In the genomic region with DNA sequence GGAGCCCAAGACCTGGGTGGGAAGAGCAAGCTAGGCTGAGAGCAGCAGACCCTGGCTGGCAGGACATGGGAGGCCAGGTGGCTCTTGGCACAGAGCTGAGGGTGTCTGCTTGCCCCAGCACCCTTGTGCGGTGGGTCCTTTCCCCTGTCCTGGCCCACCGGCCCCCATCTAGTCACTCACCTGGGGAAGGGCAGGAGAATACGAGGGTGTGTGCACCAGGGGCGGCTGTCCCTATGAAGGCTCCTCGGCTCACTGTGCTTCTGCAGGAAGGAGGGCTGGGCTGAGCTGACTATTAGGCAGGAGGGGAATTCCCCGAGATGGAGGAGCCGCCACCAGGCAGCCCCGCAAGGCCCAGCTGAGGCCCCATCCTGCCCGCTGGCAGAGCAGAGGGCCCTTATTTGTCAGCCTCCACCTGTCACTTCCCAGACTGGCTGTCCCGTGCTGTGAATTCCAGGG, we compare ENCODE assay signal across 1 cellular context.
TF ChIP-seq lines count a peak whose summit lies in the region.

No MANE protein-coding gene starts in this region.

TF ChIP-seq in K562, 482 proteins besides CTCF, POLR2A, EP300 and RAD21 (continued from another document):
- TF ChIP-seq PBX2 (CRISPR knock-in tag; IDR thresholded peaks at IDR 0.05; ENCODE audit: low read depth) (no peak), PBX2 (tag; conservative IDR thresholded peaks at IDR 0.05; ENCODE audit: low read depth) (no peak), SMAD3 (CRISPR knock-in tag; conservative IDR thresholded peaks at IDR 0.05) (no peak), STAT5A (IDR thresholded peaks at IDR 0.05; ENCODE audit: borderline replicate concordance, low read length) (no peak), CREB3L1 (IDR thresholded peaks at IDR 0.05; ENCODE audit: borderline replicate concordance, low read depth) (no peak), ZNF780A (CRISPR knock-in tag; IDR thresholded peaks at IDR 0.05) (no peak)
- TF ChIP-seq, protein P1, sequence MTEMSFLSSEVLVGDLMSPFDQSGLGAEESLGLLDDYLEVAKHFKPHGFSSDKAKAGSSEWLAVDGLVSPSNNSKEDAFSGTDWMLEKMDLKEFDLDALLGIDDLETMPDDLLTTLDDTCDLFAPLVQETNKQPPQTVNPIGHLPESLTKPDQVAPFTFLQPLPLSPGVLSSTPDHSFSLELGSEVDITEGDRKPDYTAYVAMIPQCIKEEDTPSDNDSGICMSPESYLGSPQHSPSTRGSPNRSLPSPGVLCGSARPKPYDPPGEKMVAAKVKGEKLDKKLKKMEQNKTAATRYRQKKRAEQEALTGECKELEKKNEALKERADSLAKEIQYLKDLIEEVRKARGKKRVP (CRISPR knock-in tag; IDR thresholded peaks at IDR 0.05), result no peak
